In genomic region chr6:3373597-3374203, GRCh38 we compare ENCODE assay signal across 17 cellular contexts.
"Had no signal": no experiment of that assay in that cellular context is flagged by ENCODE, and none has a peak within 500 bp of the region (broad histone marks: within the 10 kb centered on the region; RNA-seq: fewer than 3 reads in every experiment).

No MANE protein-coding gene starts in this region.

- H3K27me3 ChIP-seq: body of pancreas, foreskin keratinocyte, pancreas, tibial artery had no signal

- H3K27me3 Mint-ChIP-seq: activated naive CD8-positive, alpha-beta T cell treated with anti-CD3 and anti-CD28 coated beads for 36 hours had no signal

- H3K9me3 Mint-ChIP-seq: activated CD4-positive, alpha-beta memory T cell treated with anti-CD3 and anti-CD28 coated beads, Interleukin-2, amount 10 ng/mL, durations not matched to agents 7 days and 5 days; activated naive CD8-positive, alpha-beta T cell treated with anti-CD3 and anti-CD28 coated beads for 36 hours; activated T-cell treated with anti-CD3 and anti-CD28 coated beads, Interleukin-2, amount 50 U/mL, for 4 hours; mesothelial cell of epicardium; stimulated activated memory B cell treated with anti-CD40 and anti-IgM and Interleukin-4, amounts not matched to agents 10 μg/mL and 1 μg/mL and 100 μg/mL, for 72 hours had no signal

- H3K36me3 Mint-ChIP-seq: activated naive CD8-positive, alpha-beta T cell treated with anti-CD3 and anti-CD28 coated beads for 36 hours; mesothelial cell of epicardium; stimulated activated memory B cell treated with anti-CD40 and anti-IgM and Interleukin-4, amounts not matched to agents 10 μg/mL and 1 μg/mL and 100 μg/mL, for 72 hours had no signal

- FAIRE-seq: pancreas had no signal

- DNase-seq: activated CD4-positive, alpha-beta memory T cell treated with anti-CD3 and anti-CD28 coated beads, Interleukin-2, amount 10 ng/mL, durations not matched to agents 7 days and 5 days; activated effector memory CD4-positive, alpha-beta T cell treated with Interleukin-2 at 50 U/mL for 16 hours; activated naive CD8-positive, alpha-beta T cell treated with anti-CD3 and anti-CD28 coated beads for 36 hours; activated T-cell treated with anti-CD3 and anti-CD28 coated beads, Interleukin-2, amount 50 U/mL, for 4 hours; amygdala; body of pancreas; central memory CD4-positive, alpha-beta T cell; cortex of kidney; effector memory CD4-positive, alpha-beta T cell; foreskin keratinocyte; kidney glomerular epithelial cell; lower lobe of right lung; pancreas; T1000; tibial artery had no signal

- H3K4me3 ChIP-seq: body of pancreas, lower lobe of right lung, pancreas, tibial artery had no signal

- H3K9me3 ChIP-seq: body of pancreas, lower lobe of right lung, pancreas, tibial artery had no signal

- ATAC-seq: activated T-cell treated with anti-CD3 and anti-CD28 coated beads, Interleukin-2, amount 50 U/mL, for 4 hours; body of pancreas; foreskin keratinocyte; lower lobe of right lung; stimulated activated memory B cell treated with anti-CD40 and anti-IgM and Interleukin-4, amounts not matched to agents 10 μg/mL and 1 μg/mL and 100 μg/mL, for 72 hours had no signal

- H3K4me3 Mint-ChIP-seq: activated CD4-positive, alpha-beta memory T cell treated with anti-CD3 and anti-CD28 coated beads, Interleukin-2, amount 10 ng/mL, durations not matched to agents 7 days and 5 days; activated naive CD8-positive, alpha-beta T cell treated with anti-CD3 and anti-CD28 coated beads for 36 hours; activated T-cell treated with anti-CD3 and anti-CD28 coated beads, Interleukin-2, amount 50 U/mL, for 4 hours; mesothelial cell of epicardium; stimulated activated memory B cell treated with anti-CD40 and anti-IgM and Interleukin-4, amounts not matched to agents 10 μg/mL and 1 μg/mL and 100 μg/mL, for 72 hours had no signal

- H3K36me3 ChIP-seq: lower lobe of right lung, pancreas, tibial artery had no signal

- H3K27ac ChIP-seq: foreskin keratinocyte, lower lobe of right lung, tibial artery had no signal

- H3K4me1 ChIP-seq: tibial artery had no signal

- H3K27ac Mint-ChIP-seq: activated CD4-positive, alpha-beta memory T cell treated with anti-CD3 and anti-CD28 coated beads, Interleukin-2, amount 10 ng/mL, durations not matched to agents 7 days and 5 days; activated naive CD8-positive, alpha-beta T cell treated with anti-CD3 and anti-CD28 coated beads for 36 hours; mesothelial cell of epicardium; stimulated activated memory B cell treated with anti-CD40 and anti-IgM and Interleukin-4, amounts not matched to agents 10 μg/mL and 1 μg/mL and 100 μg/mL, for 72 hours had no signal
